Comparison of ENCODE assay signal across 16 cellular contexts in genomic region chr15:52078197-52078875, GRCh38. TPM values are rescaled to one million over a fixed set of nuclear protein-coding genes. Genes with fewer than 3 reads are reported as not detected.
A peak's percentile ranks its signal among the peaks of the same experiment; 100 is the strongest.
DNase-seq lines count a peak whose midpoint lies in the region; ATAC-seq, FAIRE-seq and TF ChIP-seq lines count a peak whose summit lies in the region.
"Had no signal": no experiment of that assay in that cellular context is flagged by ENCODE, and none has a peak within 500 bp of the region (broad histone marks: within the 10 kb centered on the region; RNA-seq: fewer than 3 reads in every experiment).

No MANE protein-coding gene starts in this region.

- CTCF ChIA-PET in MCF 10A (lab: Yijun Ruan, JAX) = interaction anchor here (0.6 to 4.8 kb wide), 32 partner anchors 7 to 1171 kb away, joined by 3 to 77 read pairs (median 4); partner anchors contain the start of gene LEO1
- CTCF ChIA-PET in H1 (lab: Charles Lee; ENCODE audit: partially characterized antibody) = interaction anchor here (0.5 to 4.9 kb wide), 50 partner anchors 9 to 548 kb away, joined by 3 to 55 read pairs (median 5); partner anchors contain the start of genes BCL2L10 and LEO1

- no peaks in the 10 kb centered on the region for H3K23me2 ChIP-seq in H1 (ENCODE audit: low read depth, low read length)

- H4K20me1 ChIP-seq in H1 (replicated peaks in 1 of 2; ENCODE audit: control insufficient read depth in 1 of 2, insufficient read depth in 2 of 2, low read length in 2 of 2) = no peaks in the 10 kb centered on the region

- peaks cover 12% of the 10 kb centered on the region for H3K36me3 Mint-ChIP-seq in MCF 10A (ENCODE audit: insufficient read depth, unreplicated experiment)
- H3K36me3 Mint-ChIP-seq: naive thymus-derived CD8-positive, alpha-beta T cell had no signal

- peak; percentile 94 for DNase-seq in MCF 10A (ENCODE audit: unreplicated experiment)
- DNase-seq in breast epithelium (ENCODE audit: low spot score in 2 of 2) = no peak
- no peak for DNase-seq in H1 (ENCODE audit: low read depth in 1 of 2, low spot score in 2 of 2)
- DNase-seq in mesenchymal stem cell = no peak
- no peak for DNase-seq in testis
- no peak for DNase-seq in NCI-H2171 treated with DMSO at 0.1 percent for 48 hours (lab: John Stamatoyannopoulos, UW)
- DNase-seq in NCI-H1105 treated with DMSO at 0.1 percent for 48 hours (lab: John Stamatoyannopoulos, UW) = no peak
- DNase-seq: NCI-H1930 had no signal

- H3K4me2 ChIP-seq in H1 (ENCODE audit: insufficient read depth in 1 of 2, low read depth in 2 of 2, low read length in 2 of 2) (no peak overlapping the region), mesenchymal stem cell (ENCODE audit: low read length, poor library complexity, severe bottlenecking) (no peak overlapping the region)

- H3K27me3 ChIP-seq in breast epithelium = no peaks in the 10 kb centered on the region
- no peaks in the 10 kb centered on the region for H3K27me3 ChIP-seq in H1 (replicated peaks in 1 of 4; ENCODE audit: control insufficient read depth in 3 of 4, extremely low read depth in 1 of 4, insufficient read depth in 3 of 4, low read length in 3 of 4)
- no peaks in the 10 kb centered on the region for H3K27me3 ChIP-seq in mesenchymal stem cell (ENCODE audit: control insufficient read depth in 1 of 2, insufficient read depth in 1 of 2, low read length in 2 of 2)
- no peaks in the 10 kb centered on the region for H3K27me3 ChIP-seq in testis
- H3K27me3 ChIP-seq: ascending aorta had no signal

- H3K79me1 ChIP-seq in H1 (ENCODE audit: low read depth, low read length) = no peaks in the 10 kb centered on the region
- H3K79me1 ChIP-seq in mesenchymal stem cell (replicated peaks; ENCODE audit: low read length, poor library complexity, severe bottlenecking) = no peaks in the 10 kb centered on the region

- 95% methylated on average over 10 of the region's 10 CpGs; no CpG with 5 or more reads in 1 of the 2 experiments for WGBS in H1 (ENCODE audit: extremely low coverage in 1 of 2, insufficient coverage in 1 of 2, insufficient read length in 1 of 2, insufficient replicate concordance in 2 of 2, low coverage in 1 of 2, low lambda C conversion rate in 2 of 2, missing lambda C conversion rate in 1 of 2), 2 experiments
- WGBS in mesenchymal stem cell = 90% methylated on average over 10 of the region's 10 CpGs
- 75 to 79% methylated on average over 10 of the region's 10 CpGs for WGBS in testis, 2 donors

- no peak overlapping the region for H2BK15ac ChIP-seq in H1 (ENCODE audit: low read length)
- H2BK15ac ChIP-seq in mesenchymal stem cell (ENCODE audit: low read depth, poor library complexity, severe bottlenecking) = peak overlapping the region; percentile 86

- FAIRE-seq in H1 (lab: Jason Lieb, UNC) = no peak

- no peak for TF ChIP-seq RAD21 in H1 (IDR thresholded peaks at IDR 0.05 in 1 of 2, conservative IDR thresholded peaks at IDR 0.05 in 1 of 2; ENCODE audit: low read depth in 2 of 2, low read length in 2 of 2)

- H4K91ac ChIP-seq in H1 (replicated peaks; ENCODE audit: insufficient read length, low read length) = no peak overlapping the region
- peak overlapping the region; percentile 7 for H4K91ac ChIP-seq in mesenchymal stem cell (ENCODE audit: low read length)

- H2AFZ ChIP-seq in H1 (ENCODE audit: low read length) (peak overlapping the region; percentile 60), mesenchymal stem cell (ENCODE audit: low read depth, low read length) (no peak overlapping the region)

- no peaks in the 10 kb centered on the region for H3K79me2 ChIP-seq in H1 (ENCODE audit: control insufficient read depth in 1 of 2, insufficient read depth in 2 of 2, low read length in 2 of 2)

- H2BK5ac ChIP-seq in H1 (ENCODE audit: low read depth, low read length) = no peak overlapping the region
- no peak overlapping the region for H2BK5ac ChIP-seq in mesenchymal stem cell (ENCODE audit: low read depth, low read length, poor library complexity, severe bottlenecking)

- no peak overlapping the region for H3K14ac ChIP-seq in H1 (ENCODE audit: insufficient read length)
- no peak overlapping the region for H3K14ac ChIP-seq in mesenchymal stem cell (ENCODE audit: low read length in 2 of 2)

- H2BK20ac ChIP-seq in H1 (ENCODE audit: low read length) = no peak overlapping the region; the same call in 1 of the 2 replicates

- intact Hi-C loops in MCF 10A (cut with micrococcal nuclease) (loop anchor here (10.0 kb wide), 1 partner anchor 294 kb away; no protein-coding TSS in a partner anchor), breast epithelium (cut with DNase I; ENCODE audit: low total_unique reads) (no loop called here), testis (cut with DNase I; ENCODE audit: low total_unique reads) (no loop called here)

- H4K5ac ChIP-seq in H1 (ENCODE audit: insufficient read length, low read depth, low read length) = no peak overlapping the region

- H3K4me1 ChIP-seq in breast epithelium (no peaks in the 10 kb centered on the region), H1 (replicated peaks in 1 of 4; ENCODE audit: control insufficient read depth in 3 of 4, insufficient read depth in 4 of 4, low read length in 3 of 4) (peaks cover 0 to 4% (median 1%) of the 10 kb centered on the region in 4 experiments; a peak in 3 of 7 replicates), mesenchymal stem cell (ENCODE audit: control insufficient read depth, insufficient read depth, low read depth, low read length) (peaks cover 6% of the 10 kb centered on the region), testis (no peaks in the 10 kb centered on the region)
- H3K4me1 ChIP-seq: ascending aorta had no signal

- H3K9me3 Mint-ChIP-seq in MCF 10A (ENCODE audit: unreplicated experiment) = no peaks in the 10 kb centered on the region
- H3K9me3 Mint-ChIP-seq: naive thymus-derived CD8-positive, alpha-beta T cell had no signal

- no peak for TF ChIP-seq CTCF in MCF 10A (IDR thresholded peaks at IDR 0.05; ENCODE audit: unreplicated experiment)
- no peak for TF ChIP-seq CTCF in breast epithelium (IDR thresholded peaks at IDR 0.05)
- no peak for TF ChIP-seq CTCF in H1 (IDR thresholded peaks at IDR 0.05; ENCODE audit: control extremely low read depth in 1 of 3, insufficient read depth in 1 of 3, low read depth in 1 of 3, low read length in 3 of 3)
- no peak for TF ChIP-seq CTCF in testis (IDR thresholded peaks at IDR 0.05)

- H3K4ac ChIP-seq in H1 (replicated peaks; ENCODE audit: insufficient read length, low read depth, low read length) (no peak overlapping the region), mesenchymal stem cell (ENCODE audit: low read depth in 1 of 2, low read length in 2 of 2) (no peak overlapping the region)

- no peak overlapping the region for H3K56ac ChIP-seq in H1 (replicated peaks; ENCODE audit: insufficient read length, low read depth, low read length)

- no peak for TF ChIP-seq POLR2A in breast epithelium (IDR thresholded peaks at IDR 0.05)
- no peak for TF ChIP-seq POLR2A in H1 (IDR thresholded peaks at IDR 0.05; ENCODE audit: control extremely low read depth in 1 of 2, low read depth in 2 of 2, low read length in 2 of 2)
- no peak for TF ChIP-seq POLR2A in testis (IDR thresholded peaks at IDR 0.05)

- POLR2A ChIA-PET in MCF 10A (lab: Yijun Ruan, JAX) = interaction anchor here (0.8 to 20.7 kb wide), 27 partner anchors 10 to 151 kb away, joined by 3 to 546 read pairs (median 8); partner anchors contain the start of genes LEO1 and MAPK6
- POLR2A ChIA-PET in H1 (lab: Charles Lee; ENCODE audit: partially characterized antibody) = interaction anchor here (0.5 to 2.3 kb wide), 4 partner anchors 11 to 106 kb away, joined by 3 to 12 read pairs (median 6); partner anchors contain the start of gene LEO1

- H3K23ac ChIP-seq in H1 (ENCODE audit: insufficient read length) (no peak overlapping the region), mesenchymal stem cell (ENCODE audit: low read length in 2 of 2) (no peak overlapping the region)

- peak overlapping the region; percentile 58 for H3K4me3 Mint-ChIP-seq in MCF 10A (ENCODE audit: unreplicated experiment)
- H3K4me3 Mint-ChIP-seq: activated CD4-positive, alpha-beta T cell treated with anti-CD3 and anti-CD28 coated beads for 36 hours; naive thymus-derived CD8-positive, alpha-beta T cell had no signal

- H2BK120ac ChIP-seq in H1 (replicated peaks; ENCODE audit: low read depth, low read length) (no peak overlapping the region), mesenchymal stem cell (ENCODE audit: low read depth, low read length) (peak overlapping the region; percentile 30)

- H3K18ac ChIP-seq in H1 (ENCODE audit: extremely low read depth, low read length) = no peak overlapping the region
- H3K18ac ChIP-seq in mesenchymal stem cell (ENCODE audit: low read depth in 1 of 2, low read length in 2 of 2) = peak overlapping the region; percentile 37 to 53

- no peak for ATAC-seq in GM21515 (IDR thresholded peaks at IDR 0.05; ENCODE audit: unreplicated experiment)

- H3K4me3 ChIP-seq in breast epithelium (no peak overlapping the region), H1 (ENCODE audit: extremely low read depth in 1 of 4, insufficient read depth in 2 of 4, low read depth in 3 of 4, low read length in 4 of 4) (no peak overlapping the region), mesenchymal stem cell (ENCODE audit: insufficient read depth in 1 of 2, low read depth in 1 of 2, low read length in 2 of 2) (no peak overlapping the region), testis (no peak overlapping the region)
- H3K4me3 ChIP-seq: ascending aorta; BLaER1 treated with 17β-estradiol and CSF1 and Interleukin-3, amounts not matched to agents 10 nM and 100 nM had no signal

- no peak overlapping the region for H2AK5ac ChIP-seq in H1 (ENCODE audit: low read depth, low read length)
- peak overlapping the region; percentile 29 for H2AK5ac ChIP-seq in mesenchymal stem cell (ENCODE audit: low read length, severe bottlenecking)

- no peaks in the 10 kb centered on the region for H3K27me3 Mint-ChIP-seq in MCF 10A (ENCODE audit: insufficient read depth, unreplicated experiment)
- H3K27me3 Mint-ChIP-seq: activated CD4-positive, alpha-beta T cell treated with anti-CD3 and anti-CD28 coated beads for 36 hours had no signal

- no TSS peak for BruUV-seq in MCF 10A (replicated peaks; lab: Mats Ljungman, UMichigan)

- no peak for TF ChIP-seq EP300 in H1 (IDR thresholded peaks at IDR 0.05; ENCODE audit: borderline replicate concordance in 1 of 2, low read depth in 2 of 2, low read length in 2 of 2)

- peak overlapping the region; percentile 31; the same call in 1 of the 2 replicates for H4K8ac ChIP-seq in H1 (ENCODE audit: extremely low read depth, insufficient read depth, low read length)
- H4K8ac ChIP-seq in mesenchymal stem cell (ENCODE audit: low read length) = no peak overlapping the region

- peak overlapping the region; percentile 96 for H3K27ac Mint-ChIP-seq in MCF 10A (ENCODE audit: low read depth, unreplicated experiment)
- H3K27ac Mint-ChIP-seq: activated CD4-positive, alpha-beta T cell treated with anti-CD3 and anti-CD28 coated beads for 36 hours had no signal

- H3K9me3 ChIP-seq in breast epithelium (no peaks in the 10 kb centered on the region), H1 (ENCODE audit: insufficient read depth in 2 of 2, low read depth in 1 of 2, low read length in 1 of 2) (no peaks in the 10 kb centered on the region), mesenchymal stem cell (ENCODE audit: control insufficient read depth, low read length) (no peaks in the 10 kb centered on the region), testis (no peaks in the 10 kb centered on the region)
- H3K9me3 ChIP-seq: ascending aorta; BLaER1 treated with 17β-estradiol and CSF1 and Interleukin-3, amounts not matched to agents 10 nM and 100 nM had no signal

- H3K9ac ChIP-seq in H1 (replicated peaks in 1 of 4; ENCODE audit: extremely low read depth in 1 of 4, low read depth in 3 of 4, low read length in 3 of 4) (no peak overlapping the region), mesenchymal stem cell (ENCODE audit: low read length) (no peak overlapping the region)
- H3K9ac ChIP-seq: BLaER1 treated with 17β-estradiol and CSF1 and Interleukin-3, amounts not matched to agents 10 nM and 100 nM had no signal

- H3K27ac ChIP-seq in breast epithelium = no peak overlapping the region
- no peak overlapping the region for H3K27ac ChIP-seq in H1 (ENCODE audit: low read depth, low read length)
- H3K27ac ChIP-seq in mesenchymal stem cell (ENCODE audit: low read length, poor library complexity, severe bottlenecking) = no peak overlapping the region
- no peak overlapping the region for H3K27ac ChIP-seq in testis
- H3K27ac ChIP-seq: ascending aorta; BLaER1 treated with 17β-estradiol and CSF1 and Interleukin-3, amounts not matched to agents 10 nM and 100 nM had no signal

- no peaks in the 10 kb centered on the region for H3K36me3 ChIP-seq in breast epithelium
- H3K36me3 ChIP-seq in H1 (ENCODE audit: control insufficient read depth in 2 of 4, insufficient read depth in 4 of 4, low read length in 3 of 4) = no peaks in the 10 kb centered on the region
- H3K36me3 ChIP-seq in mesenchymal stem cell (ENCODE audit: control insufficient read depth in 1 of 2, insufficient read depth in 2 of 2, low read depth in 1 of 2, low read length in 2 of 2) = no peaks in the 10 kb centered on the region
- H3K36me3 ChIP-seq in testis (ENCODE audit: low read depth, missing control alignments) = no peaks in the 10 kb centered on the region
- H3K36me3 ChIP-seq: ascending aorta; BLaER1 treated with 17β-estradiol and CSF1 and Interleukin-3, amounts not matched to agents 10 nM and 100 nM had no signal

- H3K4me1 Mint-ChIP-seq in MCF 10A (ENCODE audit: insufficient read depth, unreplicated experiment) = peaks cover 40% of the 10 kb centered on the region

- H2BK12ac ChIP-seq in H1 (ENCODE audit: low read depth, low read length) (no peak overlapping the region), mesenchymal stem cell (ENCODE audit: low read length in 2 of 2) (peak overlapping the region; percentile 17 to 38)

RNA-seq across cellular contexts. Expression of gene BCL2L10, which starts 34.2 kb away (rescaled TPM):
- 0.42 TPM in 1 of 2 replicates, not detected in the other for total RNA-seq in MCF 10A (2022)
- total RNA-seq in breast epithelium = 1 to 10 TPM in 1 of 3 donors, under 1 TPM in 2; 0.59 to 2.3 (median 0.64) TPM
- total RNA-seq in H1 (2021; fragmentation: NEBNext Ultra II Directional; extraction: Animal tissue kit (Norgen Biotek cat#: 25700)) = 0.40 TPM in 1 of 2 replicates, not detected in the other
- polyA plus RNA-seq in H1 (2011; rRNA removed) = 0.62 and 1.3 TPM in 2 replicates
- 0.87 TPM for polyA plus RNA-seq in H1 (2011; cell fraction: cytosol; rRNA removed)
- 0.54 TPM for polyA plus RNA-seq in H1 (2011; cell fraction: nucleus; rRNA removed)
- polyA plus RNA-seq in H1 (2012, experiment 1 of 2) = 0.24 to 0.42 TPM (median 0.34 TPM) in 3 of 4 replicates, not detected in the other
- polyA plus RNA-seq in H1 (2012, experiment 2 of 2) = 0.76 TPM
- 0.30 TPM for polyA plus RNA-seq in H1 (2013, experiment 1 of 2)
- polyA plus RNA-seq in H1 (2013, experiment 2 of 2) = 0.17 TPM
- polyA minus RNA-seq in H1 (2011; rRNA and poly(A)+ RNA removed) = not detected in 2 replicates
- polyA minus RNA-seq in H1 (2011; cell fraction: cytosol; rRNA and poly(A)+ RNA removed) = not detected
- polyA minus RNA-seq in H1 (2011; cell fraction: nucleus; rRNA and poly(A)+ RNA removed) = 0.90 TPM
- polyA plus RNA-seq in mesenchymal stem cell (2013, experiment 1 of 2) = 0.06 TPM
- not detected for polyA plus RNA-seq in mesenchymal stem cell (2013, experiment 2 of 2)
- total RNA-seq in testis = under 1 TPM; 0.37 to 0.39 TPM
- polyA plus RNA-seq in testis (ENCODE audit: insufficient read depth, low read depth, low replicate concordance) = not detected
- total RNA-seq: A172; activated CD4-positive, alpha-beta T cell treated with anti-CD3 and anti-CD28 coated beads for 36 hours; ascending aorta; chondrocyte; kidney epithelial cell had no signal
- polyA plus RNA-seq: naive thymus-derived CD8-positive, alpha-beta T cell had no signal

RNA-seq across cellular contexts. Expression of gene MAPK6, which starts 59.3 kb away (rescaled TPM):
- total RNA-seq in MCF 10A (2022) = 106 and 114 TPM in 2 replicates
- 10 to 100 TPM; 20.8 to 32.2 (median 22.0) TPM for total RNA-seq in breast epithelium
- 108 and 115 TPM in 2 replicates for total RNA-seq in H1 (2021; fragmentation: NEBNext Ultra II Directional; extraction: Animal tissue kit (Norgen Biotek cat#: 25700))
- polyA plus RNA-seq in H1 (2011; rRNA removed) = 15.4 and 22.6 TPM in 2 replicates
- polyA plus RNA-seq in H1 (2011; cell fraction: cytosol; rRNA removed) = 34.2 TPM
- polyA plus RNA-seq in H1 (2011; cell fraction: nucleus; rRNA removed) = 16.3 TPM
- 29.3 to 60.9 TPM (median 37.5 TPM) in 4 replicates for polyA plus RNA-seq in H1 (2012, experiment 1 of 2)
- 3.8 TPM for polyA plus RNA-seq in H1 (2012, experiment 2 of 2)
- 51.0 TPM for polyA plus RNA-seq in H1 (2013, experiment 1 of 2)
- polyA plus RNA-seq in H1 (2013, experiment 2 of 2) = 51.3 TPM
- polyA minus RNA-seq in H1 (2011; rRNA and poly(A)+ RNA removed) = 74.0 and 90.1 TPM in 2 replicates
- polyA minus RNA-seq in H1 (2011; cell fraction: cytosol; rRNA and poly(A)+ RNA removed) = 53.2 TPM
- polyA minus RNA-seq in H1 (2011; cell fraction: nucleus; rRNA and poly(A)+ RNA removed) = 46.9 TPM
- 52.4 TPM for polyA plus RNA-seq in mesenchymal stem cell (2013, experiment 1 of 2)
- polyA plus RNA-seq in mesenchymal stem cell (2013, experiment 2 of 2) = 53.5 TPM
- total RNA-seq in testis = 10 to 100 TPM; 50.6 to 58.8 TPM
- polyA plus RNA-seq in testis (ENCODE audit: insufficient read depth, low read depth, low replicate concordance) = 57.6 TPM
